ENCODE assay signal across 8 cellular contexts in genomic region chr13:109743706-109744453, GRCh38.
DNase-seq lines count a peak whose midpoint lies in the region; ATAC-seq lines count a peak whose summit lies in the region.

No MANE protein-coding gene starts in this region.

- DNase-seq in ACHN: peak; percentile 55
- peak; percentile 63 for DNase-seq in KBM-7
- DNase-seq in T1000 (lab: John Stamatoyannopoulos, UW): peak; percentile 25
- DNase-seq in iPS DF 4.7 (ENCODE audit: extremely low read depth, low spot score): peak; percentile 9
- no peak for DNase-seq in stimulated activated naive CD4-positive, alpha-beta T cell treated with Interleukin-2 at 50 U/mL for 16 hours (lab: John Stamatoyannopoulos, UW)
- DNase-seq in NCI-H187 (lab: John Stamatoyannopoulos, UW): no peak
- DNase-seq in NCI-H1048 (lab: John Stamatoyannopoulos, UW): no peak

- in situ Hi-C loops in ACHN (cut with HindIII; ENCODE audit: low pct_ligation_motif_present, low pct_unique_long_range_greater_than_20kb, low sequenced_read_pairs): no loop called here
- in situ Hi-C loops in KBM-7 (cut with MboI; ENCODE audit: low pct_unique_long_range_greater_than_20kb, low sequenced_read_pairs): no loop called here

- peak; percentile 95 for ATAC-seq in GM18511 (IDR thresholded peaks at IDR 0.05; ENCODE audit: unreplicated experiment)

Comparison
In these comparisons a context has a peak if more than half of its experiments do, and no peak if none do; other contexts are left out.
1. DNase-seq: peak in ACHN (single experiment), KBM-7 (single experiment), T1000 (single experiment) and iPS DF 4.7 (single experiment); none in stimulated activated naive CD4-positive, alpha-beta T cell treated with Interleukin-2 at 50 U/mL for 16 hours (single experiment), NCI-H187 (0 of 2) and NCI-H1048 (single experiment).